Comparison of ENCODE assay signal across 12 cellular contexts in genomic region chr12:40313928-40314327, GRCh38.
DNase-seq lines count a peak whose midpoint lies in the region; ATAC-seq, FAIRE-seq and TF ChIP-seq lines count a peak whose summit lies in the region.
"Had no signal": no experiment of that assay in that cellular context is flagged by ENCODE, and none has a peak within 500 bp of the region (broad histone marks: within the 10 kb centered on the region; RNA-seq: fewer than 3 reads in every experiment).

No MANE protein-coding gene starts in this region.

- WGBS in heart right ventricle, 2 donors, result 91 to 92% methylated on average over 10 of the region's 10 CpGs

- intact Hi-C loops in endothelial cell of umbilical vein (cut with micrococcal nuclease), result loop anchor here (1.0 kb wide), 4 partner anchors 161 to 549 kb away; no protein-coding TSS in a partner anchor
- intact Hi-C loops in heart right ventricle (cut with DNase I), result loop anchor here in 7 of 10 donors (2.0 to 10.0 kb wide), 3 partner anchors 159 to 162 kb away; no protein-coding TSS in a partner anchor

- BruUV-seq in endothelial cell of umbilical vein (replicated peaks; lab: Mats Ljungman, UMichigan), result no TSS peak

- CTCF ChIA-PET in endothelial cell of umbilical vein (lab: Charles Lee), result interaction anchor here (0.6 to 5.6 kb wide), 12 partner anchors 8 to 607 kb away, joined by 3 to 85 read pairs (median 4); partner anchors contain the start of genes LRRK2 and SLC2A13

- ATAC-seq in GM18520 (IDR thresholded peaks at IDR 0.05; ENCODE audit: unreplicated experiment) (peak; percentile 70), GM21717 (IDR thresholded peaks at IDR 0.05; ENCODE audit: unreplicated experiment) (peak; percentile 82), HG03175 (IDR thresholded peaks at IDR 0.05; ENCODE audit: unreplicated experiment) (peak; percentile 86), heart right ventricle (no peak)

- no peaks in the 10 kb centered on the region for H3K36me3 ChIP-seq in endothelial cell of umbilical vein (ENCODE audit: control insufficient read depth in 2 of 2, extremely low read depth in 1 of 2, insufficient read depth in 2 of 2, low read length in 2 of 2)
- peaks cover 0 to 83% (median 6%) of the 10 kb centered on the region in 9 donors for H3K36me3 ChIP-seq in heart right ventricle

- POLR2A ChIA-PET in endothelial cell of umbilical vein (lab: Charles Lee), result interaction anchor here (0.6 kb wide), 1 partner anchor 11 kb away, joined by 3 read pairs; no protein-coding TSS in a partner anchor

- H3K9ac ChIP-seq in endothelial cell of umbilical vein (replicated peaks; ENCODE audit: extremely low read depth, insufficient read depth, low read length), result no peak overlapping the region

- H3K4me3 ChIP-seq in endothelial cell of umbilical vein (replicated peaks in 1 of 3; ENCODE audit: insufficient read depth in 1 of 3, low read depth in 1 of 3, low read length in 3 of 3) (no peak overlapping the region), heart right ventricle (no peak overlapping the region)

- DNase-seq in endothelial cell of umbilical vein (ENCODE audit: low read depth, low spot score) (no peak), NCI-H2196 treated with DMSO at 0.1 percent for 48 hours (lab: John Stamatoyannopoulos, UW; ENCODE audit: unreplicated experiment) (no peak), DMS79 (lab: John Stamatoyannopoulos, UW) (no peak), heart right ventricle (no peak), HuH-7 (ENCODE audit: low spot score) (no peak)
- DNase-seq: activated T-cell treated with anti-CD3 and anti-CD28 coated beads for 4 hours; CD8-positive, alpha-beta memory T cell; NCI-H1417; OCI-M1 had no signal

- H3K9me3 ChIP-seq in endothelial cell of umbilical vein (replicated peaks; ENCODE audit: control insufficient read depth, insufficient read depth, low read length), result no peaks in the 10 kb centered on the region
- no peaks in the 10 kb centered on the region for H3K9me3 ChIP-seq in heart right ventricle

- dilution Hi-C loops in endothelial cell of umbilical vein (cut with MboI; ENCODE audit: extremely low pct_ligation_motif_present, low sequenced_read_pairs), result no loop called here

- TF ChIP-seq CTCF in endothelial cell of umbilical vein (IDR thresholded peaks at IDR 0.05; ENCODE audit: extremely low read depth in 1 of 2, insufficient read depth in 1 of 2, low read depth in 1 of 2, low read length in 2 of 2) (no peak), heart right ventricle (IDR thresholded peaks at IDR 0.05) (no peak)

- TF ChIP-seq POLR2A in endothelial cell of umbilical vein (IDR thresholded peaks at IDR 0.05; ENCODE audit: low read depth, low read length), result no peak

- H3K79me2 ChIP-seq in endothelial cell of umbilical vein (ENCODE audit: control insufficient read depth, insufficient read depth, low read length), result no peaks in the 10 kb centered on the region

- H3K27me3 ChIP-seq in endothelial cell of umbilical vein (ENCODE audit: control insufficient read depth in 2 of 2, insufficient read depth in 2 of 2, low read length in 2 of 2) (no peaks in the 10 kb centered on the region), heart right ventricle (no peaks in the 10 kb centered on the region)

- no peaks in the 10 kb centered on the region for H4K20me1 ChIP-seq in endothelial cell of umbilical vein (replicated peaks; ENCODE audit: control insufficient read depth, extremely low read depth, insufficient read depth, low read length)

- no peak overlapping the region for H3K4me2 ChIP-seq in endothelial cell of umbilical vein (ENCODE audit: insufficient read depth, low read length)

- H3K27ac ChIP-seq in endothelial cell of umbilical vein (ENCODE audit: insufficient read depth, low read depth, low read length), result no peak overlapping the region
- no peak overlapping the region for H3K27ac ChIP-seq in heart right ventricle

- peak; percentile 4 for FAIRE-seq in endothelial cell of umbilical vein (lab: Jason Lieb, UNC)

- no peaks in the 10 kb centered on the region for H3K9me1 ChIP-seq in endothelial cell of umbilical vein (replicated peaks; ENCODE audit: control insufficient read depth, extremely low read depth, insufficient read depth, low read length)

- H2AFZ ChIP-seq in endothelial cell of umbilical vein (ENCODE audit: low read depth, low read length), result no peak overlapping the region

- H3K4me1 ChIP-seq in endothelial cell of umbilical vein (ENCODE audit: control insufficient read depth, extremely low read depth, insufficient read depth, low read length) (no peaks in the 10 kb centered on the region), heart right ventricle (no peaks in the 10 kb centered on the region)

TF ChIP-seq in endothelial cell of umbilical vein, 7 proteins besides CTCF, POLR2A, EP300 and RAD21:
- TF ChIP-seq, protein P1, sequence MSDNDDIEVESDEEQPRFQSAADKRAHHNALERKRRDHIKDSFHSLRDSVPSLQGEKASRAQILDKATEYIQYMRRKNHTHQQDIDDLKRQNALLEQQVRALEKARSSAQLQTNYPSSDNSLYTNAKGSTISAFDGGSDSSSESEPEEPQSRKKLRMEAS (IDR thresholded peaks at IDR 0.05; ENCODE audit: insufficient read depth, insufficient read length), result no peak
- TF ChIP-seq EZH2 (IDR thresholded peaks at IDR 0.05; ENCODE audit: borderline replicate concordance, low read depth, low read length, severe bottlenecking) (no peak), JUN (IDR thresholded peaks at IDR 0.05; ENCODE audit: borderline replicate concordance, insufficient read depth, insufficient read length, low read depth) (no peak), GATA2 (IDR thresholded peaks at IDR 0.05; ENCODE audit: insufficient read depth, insufficient read length, low read depth, low read length) (no peak), MYC (IDR thresholded peaks at IDR 0.05; ENCODE audit: low read depth, low read length) (no peak), POLR2AphosphoS5 (IDR thresholded peaks at IDR 0.05; ENCODE audit: insufficient read depth, low read depth, low read length) (no peak), FOS (IDR thresholded peaks at IDR 0.05; ENCODE audit: borderline replicate concordance, insufficient read depth, low read length) (no peak)

Comparison
In these comparisons a context has a peak if more than half of its experiments do, and no peak if none do; other contexts are left out.
1. ATAC-seq: peak in GM18520 (single experiment), GM21717 (single experiment) and HG03175 (single experiment); none in heart right ventricle (0 of 8).